In genomic region chr13:35857769-35858168, GRCh38 we compare ENCODE assay signal across 8 cellular contexts.
A peak's percentile ranks its signal among the peaks of the same experiment; 100 is the strongest.
DNase-seq lines count a peak whose midpoint lies in the region; FAIRE-seq and TF ChIP-seq lines count a peak whose summit lies in the region.

No MANE protein-coding gene starts in this region.

- H3K9ac ChIP-seq in iPS-18a (ENCODE audit: low read length) (peak overlapping the region; percentile 15), stomach smooth muscle (ENCODE audit: low read length in 2 of 2) (peak overlapping the region in 1 of 2 donors; percentile 36), kidney (ENCODE audit: low read length in 2 of 2) (no peak overlapping the region)

- DNase-seq in NCI-H2171 treated with DMSO at 0.1 percent for 48 hours (lab: John Stamatoyannopoulos, UW) (peak; percentile 36), NCI-H2171 (lab: John Stamatoyannopoulos, UW) (no peak), SKM-1 treated with dmso at 0.1 percent for 144 hours (lab: John Stamatoyannopoulos, UW; ENCODE audit: unreplicated experiment) (peak; percentile 98), RKO (ENCODE audit: low spot score) (no peak), kidney (no peak), substantia nigra (lab: John Stamatoyannopoulos, UW) (no peak)

- H3K36me3 ChIP-seq in iPS-18a (ENCODE audit: control insufficient read depth, low read depth, low read length) (peaks cover 3% of the 10 kb centered on the region), stomach smooth muscle (ENCODE audit: control insufficient read depth in 2 of 2, insufficient read depth in 2 of 2, low read length in 2 of 2) (no peaks in the 10 kb centered on the region), kidney (ENCODE audit: control insufficient read depth in 1 of 2, insufficient read depth in 2 of 2, low read length in 2 of 2) (no peaks in the 10 kb centered on the region)

- H3K4me1 ChIP-seq in iPS-18a (ENCODE audit: control insufficient read depth, low read depth, low read length): peaks cover 59% of the 10 kb centered on the region
- H3K4me1 ChIP-seq in stomach smooth muscle (ENCODE audit: control insufficient read depth, insufficient read depth, low read length): peaks cover 39% of the 10 kb centered on the region
- no peaks in the 10 kb centered on the region for H3K4me1 ChIP-seq in kidney (ENCODE audit: control insufficient read depth in 1 of 2, insufficient read depth in 1 of 2, low read depth in 1 of 2, low read length in 2 of 2)

- H3K9me3 ChIP-seq in iPS-18a (ENCODE audit: control insufficient read depth, low read depth, low read length): no peaks in the 10 kb centered on the region
- no peaks in the 10 kb centered on the region for H3K9me3 ChIP-seq in stomach smooth muscle (ENCODE audit: control insufficient read depth in 2 of 2, low read length in 2 of 2)
- no peaks in the 10 kb centered on the region for H3K9me3 ChIP-seq in kidney (ENCODE audit: control insufficient read depth in 1 of 2, low read length in 2 of 2)

- H3K27me3 ChIP-seq in iPS-18a (ENCODE audit: control insufficient read depth, insufficient read depth, low read length): no peaks in the 10 kb centered on the region
- H3K27me3 ChIP-seq in stomach smooth muscle (ENCODE audit: control insufficient read depth in 1 of 2, insufficient read depth in 2 of 2, low read length in 2 of 2): no peaks in the 10 kb centered on the region

- TF ChIP-seq CTCF in kidney (IDR thresholded peaks at IDR 0.05; ENCODE audit: borderline replicate concordance, extremely low read depth, insufficient read depth): no peak

- peak overlapping the region; percentile 68 for H3K27ac ChIP-seq in iPS-18a (ENCODE audit: low read length)
- H3K27ac ChIP-seq in stomach smooth muscle (ENCODE audit: low read length): peak overlapping the region; percentile 90
- no peak overlapping the region for H3K27ac ChIP-seq in kidney (ENCODE audit: low read depth in 2 of 2, low read length in 2 of 2)
- H3K27ac ChIP-seq in substantia nigra (ENCODE audit: low read depth, low read length, poor library complexity, severe bottlenecking): no peak overlapping the region

- H3K4me3 ChIP-seq in iPS-18a (ENCODE audit: low read length): peak overlapping the region; percentile 32
- H3K4me3 ChIP-seq in stomach smooth muscle (ENCODE audit: low read length in 2 of 2): peak overlapping the region in 1 of 2 donors; percentile 8
- peak overlapping the region in 1 of 2 donors; percentile 37 for H3K4me3 ChIP-seq in kidney (ENCODE audit: low read length in 2 of 2)

- no peak for FAIRE-seq in kidney (lab: Jason Lieb, UNC)

- intact Hi-C loops in kidney (cut with DNase I): no loop called here

Comparison
In these comparisons a context has a peak if more than half of its experiments do, and no peak if none do; other contexts are left out.
1. DNase-seq: peak in NCI-H2171 treated with DMSO at 0.1 percent for 48 hours (single experiment) and SKM-1 treated with dmso at 0.1 percent for 144 hours (single experiment); none in NCI-H2171 (single experiment), RKO (single experiment), kidney (single experiment) and substantia nigra (0 of 49).
2. H3K27ac ChIP-seq: peak in iPS-18a (single experiment) and stomach smooth muscle (single experiment); none in kidney (0 of 2) and substantia nigra (single experiment).